Comparison of ENCODE assay signal across 14 cellular contexts in genomic region chr6:158041788-158042187, GRCh38.
A peak's percentile ranks its signal among the peaks of the same experiment; 100 is the strongest.
DNase-seq lines count a peak whose midpoint lies in the region; ATAC-seq and TF ChIP-seq lines count a peak whose summit lies in the region.
"Had no signal": no experiment of that assay in that cellular context is flagged by ENCODE, and none has a peak within 500 bp of the region (broad histone marks: within the 10 kb centered on the region; RNA-seq: fewer than 3 reads in every experiment).

No MANE protein-coding gene starts in this region.

- H3K9me3 ChIP-seq in esophagus muscularis mucosa = no peaks in the 10 kb centered on the region
- no peaks in the 10 kb centered on the region for H3K9me3 ChIP-seq in parathyroid adenoma (ENCODE audit: control insufficient read depth, low read length)
- no peaks in the 10 kb centered on the region for H3K9me3 ChIP-seq in vagina
- H3K9me3 ChIP-seq: tibial nerve had no signal

- no peak for TF ChIP-seq CTCF in esophagus muscularis mucosa (IDR thresholded peaks at IDR 0.05)
- no peak for TF ChIP-seq CTCF in parathyroid adenoma (IDR thresholded peaks at IDR 0.05)
- no peak for TF ChIP-seq CTCF in vagina (IDR thresholded peaks at IDR 0.05)

- TF ChIP-seq EP300 in esophagus muscularis mucosa (IDR thresholded peaks at IDR 0.05) = no peak

- intact Hi-C loops in Right ventricle myocardium superior (cut with DNase I) (loop anchor here (5.0 kb wide), 1 partner anchor 59 kb away; the partner anchor contains the start of gene SYNJ2), left cardiac atrium (cut with DNase I) (loop anchor here in 1 of 2 donors (5.0 kb wide), 1 partner anchor 59 kb away; the partner anchor contains the start of gene SYNJ2), esophagus muscularis mucosa (cut with DNase I) (no loop called here), vagina (cut with DNase I) (no loop called here)

- ATAC-seq in Right ventricle myocardium superior (ENCODE audit: poor library complexity) = no peak
- ATAC-seq in left cardiac atrium = no peak
- no peak for ATAC-seq in GM19463 (IDR thresholded peaks at IDR 0.05; ENCODE audit: unreplicated experiment)
- ATAC-seq: GM12878, T-cell had no signal

- H3K4me3 ChIP-seq in esophagus muscularis mucosa (no peak overlapping the region), parathyroid adenoma (ENCODE audit: low read depth, low read length) (no peak overlapping the region), vagina (no peak overlapping the region)
- H3K4me3 ChIP-seq: GM12878, tibial nerve had no signal

- H3K4me2 ChIP-seq in parathyroid adenoma (ENCODE audit: low read length) = no peak overlapping the region

- TF ChIP-seq POLR2A in esophagus muscularis mucosa (IDR thresholded peaks at IDR 0.05; ENCODE audit: low read depth) (no peak), vagina (IDR thresholded peaks at IDR 0.05) (no peak)

- H3K4me1 ChIP-seq in esophagus muscularis mucosa = peaks cover 51 to 64% (median 60%) of the 10 kb centered on the region in 4 donors
- peaks cover 8% of the 10 kb centered on the region for H3K4me1 ChIP-seq in parathyroid adenoma
- H3K4me1 ChIP-seq in vagina = peaks cover 45% of the 10 kb centered on the region

- peak overlapping the region; percentile 78 for H2AFZ ChIP-seq in parathyroid adenoma

- WGBS in esophagus muscularis mucosa = 92% methylated on average over 12 of the region's 12 CpGs

- DNase-seq in Right ventricle myocardium superior (peak; percentile 17), left cardiac atrium (no peak), esophagus muscularis mucosa (ENCODE audit: extremely low spot score) (no peak), vagina (ENCODE audit: extremely low spot score in 2 of 2) (no peak), EL (no peak), NCI-H345 treated with DMSO at 0.1 percent for 48 hours (lab: John Stamatoyannopoulos, UW; ENCODE audit: unreplicated experiment) (no peak)
- DNase-seq: activated CD4-positive, alpha-beta T cell treated with anti-CD3 and anti-CD28 coated beads for 4 hours; activated gamma-delta T cell; NCI-H2029; T-cell had no signal

- H3K27me3 ChIP-seq in esophagus muscularis mucosa (no peaks in the 10 kb centered on the region), parathyroid adenoma (ENCODE audit: control insufficient read depth, insufficient read depth, low read length) (no peaks in the 10 kb centered on the region), vagina (no peaks in the 10 kb centered on the region)
- H3K27me3 ChIP-seq: tibial nerve had no signal

- H3K79me2 ChIP-seq in parathyroid adenoma = no peaks in the 10 kb centered on the region

- no peak overlapping the region for H3K9ac ChIP-seq in parathyroid adenoma

- H3K27ac ChIP-seq in esophagus muscularis mucosa (replicated peaks in 1 of 4) (peak overlapping the region; percentile 78 to 87 (median 82)), parathyroid adenoma (peak overlapping the region; percentile 49), vagina (peak overlapping the region; percentile 81)

- H3K36me3 ChIP-seq in esophagus muscularis mucosa = peaks cover 0 to 10% (median 2%) of the 10 kb centered on the region in 4 donors
- H3K36me3 ChIP-seq in parathyroid adenoma (ENCODE audit: control insufficient read depth, insufficient read depth, low read length) = no peaks in the 10 kb centered on the region
- H3K36me3 ChIP-seq in vagina = no peaks in the 10 kb centered on the region
